17 cellular contexts compared by ENCODE assay signal in the genomic region with DNA sequence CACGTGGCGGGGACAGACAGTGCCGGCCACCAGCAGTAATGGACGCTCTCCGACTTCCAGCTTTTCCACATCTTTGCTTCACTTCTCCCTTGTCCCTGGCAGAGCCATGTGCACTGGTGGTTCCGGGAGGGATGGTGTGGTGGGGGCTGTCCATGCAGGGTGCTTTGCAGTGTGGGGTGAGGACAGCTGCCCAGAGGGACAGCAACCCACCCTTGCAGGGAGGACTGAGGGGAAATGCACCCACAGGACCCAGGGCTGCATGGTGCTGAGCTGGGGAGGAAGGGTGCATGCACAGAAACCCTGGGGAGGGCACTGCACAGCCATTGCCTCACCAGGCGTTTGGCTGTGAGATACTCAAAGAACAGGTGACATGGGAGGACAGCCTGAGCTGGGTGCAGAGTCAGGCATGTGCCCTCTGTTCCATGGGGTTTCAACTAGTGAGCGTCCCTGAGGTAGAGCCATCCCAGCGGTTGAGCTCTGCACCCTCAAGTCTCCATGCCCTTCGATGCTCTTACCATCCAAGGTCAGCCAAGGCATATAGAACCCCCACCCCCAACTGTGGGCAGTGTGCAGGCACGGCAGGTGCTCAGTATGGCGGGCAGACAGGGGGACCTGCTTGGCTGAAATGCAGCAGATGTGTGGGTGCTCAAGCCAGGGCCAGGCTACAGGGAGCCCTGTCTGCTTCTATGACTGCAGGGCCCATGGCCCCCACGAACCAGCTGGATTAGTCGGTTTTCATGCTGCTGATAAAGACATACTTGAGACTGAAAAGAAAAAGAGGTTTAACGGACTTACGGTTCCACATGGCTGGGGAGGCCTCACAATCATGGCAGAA.
"Had no signal": no experiment of that assay in that cellular context is flagged by ENCODE, and none has a peak within 500 bp of the region (broad histone marks: within the 10 kb centered on the region; RNA-seq: fewer than 3 reads in every experiment).

No MANE protein-coding gene starts in this region.

- H3K36me3 ChIP-seq: cardiac muscle cell, stomach, thoracic aorta, upper lobe of right lung had no signal

- H3K27me3 ChIP-seq: cardiac muscle cell, upper lobe of right lung had no signal

- H3K4me3 ChIP-seq: cardiac muscle cell, lung, stomach, thoracic aorta, upper lobe of right lung had no signal

- ATAC-seq: activated CD8-positive, alpha-beta T cell treated with anti-CD3 and anti-CD28 coated beads for 36 hours; activated T-helper 17 cell treated with anti-CD3 and anti-CD28 coated beads, Interleukin-2, amount 50 U/mL, for 72 hours; effector memory CD8-positive, alpha-beta T cell; upper lobe of right lung had no signal

- H3K27ac ChIP-seq: cardiac muscle cell, stomach, thoracic aorta had no signal

- DNase-seq: activated B cell treated with CpG ODN at 0.5 μM for 24 hours; activated CD4-positive, alpha-beta T cell treated with anti-CD3 and anti-CD28 coated beads, Interleukin-2, amount 10 ng/mL, durations not matched to agents 24 days and 14 days; activated CD8-positive, alpha-beta T cell treated with anti-CD3 and anti-CD28 coated beads for 36 hours; activated naive CD4-positive, alpha-beta T cell; activated naive CD8-positive, alpha-beta T cell treated with anti-CD3 and anti-CD28 coated beads for 36 hours; activated T-cell treated with anti-CD3 and anti-CD28 coated beads, Interleukin-2, amount 50 U/mL, for 1 hour; amniotic stem cell; effector memory CD8-positive, alpha-beta T cell; left cardiac atrium; natural killer cell; occipital lobe; stomach; upper lobe of right lung had no signal

- H3K9me3 ChIP-seq: stomach, thoracic aorta, upper lobe of right lung had no signal
